ENCODE assay signal across 2 cellular contexts in the genomic region with DNA sequence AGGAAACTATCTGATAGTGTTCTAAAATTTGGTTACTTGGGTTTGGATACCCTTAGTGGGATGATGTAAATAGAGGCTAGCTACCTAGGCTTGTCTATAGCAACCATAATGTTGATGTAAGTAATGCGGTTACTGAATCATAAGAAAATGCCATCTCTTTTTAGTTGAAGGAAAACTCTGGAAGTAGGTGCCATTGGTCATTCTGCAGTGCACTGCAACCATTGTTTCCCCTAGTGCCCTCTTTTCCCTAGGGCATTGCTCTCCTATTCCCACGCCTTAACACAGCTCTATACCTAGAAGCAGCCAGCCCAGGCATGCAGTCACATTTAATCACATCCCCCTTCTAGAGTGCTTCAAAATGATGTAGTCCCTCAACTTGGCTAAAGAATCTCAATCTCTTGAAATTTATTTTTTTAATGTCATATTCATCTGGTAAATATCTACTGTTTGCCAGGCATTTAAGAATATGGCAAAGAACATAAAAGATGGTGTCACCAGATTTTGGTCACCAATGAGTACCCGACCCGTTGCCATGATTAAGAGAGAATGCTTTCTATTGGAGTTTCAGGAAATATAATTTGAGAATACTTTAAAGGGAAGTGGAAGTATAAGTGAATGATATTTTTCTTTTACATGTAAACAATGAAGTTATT.
TF ChIP-seq lines count a peak whose summit lies in the region.

No MANE protein-coding gene starts in this region.

TF ChIP-seq in WTC11, 78 proteins besides CTCF, POLR2A, EP300 and RAD21:
- TF ChIP-seq, protein P1, sequence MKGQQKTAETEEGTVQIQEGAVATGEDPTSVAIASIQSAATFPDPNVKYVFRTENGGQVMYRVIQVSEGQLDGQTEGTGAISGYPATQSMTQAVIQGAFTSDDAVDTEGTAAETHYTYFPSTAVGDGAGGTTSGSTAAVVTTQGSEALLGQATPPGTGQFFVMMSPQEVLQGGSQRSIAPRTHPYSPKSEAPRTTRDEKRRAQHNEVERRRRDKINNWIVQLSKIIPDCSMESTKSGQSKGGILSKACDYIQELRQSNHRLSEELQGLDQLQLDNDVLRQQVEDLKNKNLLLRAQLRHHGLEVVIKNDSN (CRISPR knock-in tag; IDR thresholded peaks at IDR 0.05): no peak
- TF ChIP-seq FOXP4 (CRISPR knock-in tag; IDR thresholded peaks at IDR 0.05) (no peak), MXD4 (CRISPR knock-in tag; IDR thresholded peaks at IDR 0.05; ENCODE audit: borderline replicate concordance) (no peak), ZNF423 (CRISPR knock-in tag; IDR thresholded peaks at IDR 0.05) (no peak)
- TF ChIP-seq, protein P2, sequence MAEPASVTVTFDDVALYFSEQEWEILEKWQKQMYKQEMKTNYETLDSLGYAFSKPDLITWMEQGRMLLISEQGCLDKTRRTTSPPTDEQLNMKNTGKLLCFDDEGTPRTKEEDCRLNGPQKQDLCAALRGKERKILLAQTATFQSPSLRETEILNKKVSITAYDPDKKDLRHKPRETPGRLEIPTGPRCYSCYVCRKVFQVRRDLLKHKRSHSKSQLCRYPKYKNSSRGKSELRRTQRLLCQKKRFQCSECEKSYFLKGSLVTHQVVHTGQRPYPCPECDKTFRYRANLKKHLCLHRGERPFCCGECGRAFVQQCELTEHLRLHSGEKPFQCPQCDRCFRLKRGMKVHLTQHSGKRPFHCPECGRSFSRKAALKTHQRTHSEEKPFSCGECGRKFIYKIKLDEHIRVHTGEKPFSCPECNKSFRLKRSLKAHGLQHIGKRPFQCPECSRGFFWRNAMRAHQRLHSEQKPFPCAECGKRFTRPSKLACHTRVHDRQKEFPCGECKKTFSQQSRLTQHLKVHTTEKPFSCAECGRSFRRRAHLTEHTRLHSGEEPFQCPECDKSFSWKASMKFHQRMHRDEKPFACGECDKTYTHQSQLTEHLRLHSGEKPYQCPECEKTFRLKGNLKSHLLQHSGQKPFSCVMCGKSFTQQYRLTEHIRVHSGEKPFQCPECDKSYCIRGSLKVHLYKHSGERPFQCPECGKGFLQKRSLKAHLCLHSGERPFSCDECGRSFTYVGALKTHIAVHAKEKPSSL (CRISPR knock-in tag; conservative IDR thresholded peaks at IDR 0.05): no peak

TF ChIP-seq in HepG2, 621 proteins besides CTCF, POLR2A, EP300 and RAD21 (continues in another document):
- TF ChIP-seq ZNF20 (CRISPR knock-in tag; IDR thresholded peaks at IDR 0.05): no peak
- TF ChIP-seq RBM22 (optimal IDR thresholded peaks at IDR 0.05; ENCODE audit: low read length): peak; percentile 100
- TF ChIP-seq ZNF883 (CRISPR knock-in tag; IDR thresholded peaks at IDR 0.05; ENCODE audit: not compliant biosample characterization): no peak
- no peak for TF ChIP-seq PBX3 (CRISPR knock-in tag; IDR thresholded peaks at IDR 0.05; ENCODE audit: borderline replicate concordance)
- TF ChIP-seq, protein P3, sequence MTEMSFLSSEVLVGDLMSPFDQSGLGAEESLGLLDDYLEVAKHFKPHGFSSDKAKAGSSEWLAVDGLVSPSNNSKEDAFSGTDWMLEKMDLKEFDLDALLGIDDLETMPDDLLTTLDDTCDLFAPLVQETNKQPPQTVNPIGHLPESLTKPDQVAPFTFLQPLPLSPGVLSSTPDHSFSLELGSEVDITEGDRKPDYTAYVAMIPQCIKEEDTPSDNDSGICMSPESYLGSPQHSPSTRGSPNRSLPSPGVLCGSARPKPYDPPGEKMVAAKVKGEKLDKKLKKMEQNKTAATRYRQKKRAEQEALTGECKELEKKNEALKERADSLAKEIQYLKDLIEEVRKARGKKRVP (CRISPR knock-in tag; IDR thresholded peaks at IDR 0.05): 0 out of 4 replicates have a peak, but pooled peaks of 1 of the 2 experiments have one; percentile 8
- no peak for TF ChIP-seq KMT2B (CRISPR knock-in tag; IDR thresholded peaks at IDR 0.05)
- no peak for TF ChIP-seq FOXK1 (CRISPR knock-in tag; IDR thresholded peaks at IDR 0.05; ENCODE audit: borderline replicate concordance, low read depth)
- no peak for TF ChIP-seq SOX13 (IDR thresholded peaks at IDR 0.05)
- TF ChIP-seq SOX13 (CRISPR knock-in tag; conservative IDR thresholded peaks at IDR 0.05 in 1 of 2, IDR thresholded peaks at IDR 0.05 in 1 of 2): 0 out of 4 replicates have a peak, but pooled peaks of 1 of the 2 experiments have one; percentile 19
- no peak for TF ChIP-seq TGIF2 (CRISPR knock-in tag; IDR thresholded peaks at IDR 0.05)
- TF ChIP-seq, protein P4, sequence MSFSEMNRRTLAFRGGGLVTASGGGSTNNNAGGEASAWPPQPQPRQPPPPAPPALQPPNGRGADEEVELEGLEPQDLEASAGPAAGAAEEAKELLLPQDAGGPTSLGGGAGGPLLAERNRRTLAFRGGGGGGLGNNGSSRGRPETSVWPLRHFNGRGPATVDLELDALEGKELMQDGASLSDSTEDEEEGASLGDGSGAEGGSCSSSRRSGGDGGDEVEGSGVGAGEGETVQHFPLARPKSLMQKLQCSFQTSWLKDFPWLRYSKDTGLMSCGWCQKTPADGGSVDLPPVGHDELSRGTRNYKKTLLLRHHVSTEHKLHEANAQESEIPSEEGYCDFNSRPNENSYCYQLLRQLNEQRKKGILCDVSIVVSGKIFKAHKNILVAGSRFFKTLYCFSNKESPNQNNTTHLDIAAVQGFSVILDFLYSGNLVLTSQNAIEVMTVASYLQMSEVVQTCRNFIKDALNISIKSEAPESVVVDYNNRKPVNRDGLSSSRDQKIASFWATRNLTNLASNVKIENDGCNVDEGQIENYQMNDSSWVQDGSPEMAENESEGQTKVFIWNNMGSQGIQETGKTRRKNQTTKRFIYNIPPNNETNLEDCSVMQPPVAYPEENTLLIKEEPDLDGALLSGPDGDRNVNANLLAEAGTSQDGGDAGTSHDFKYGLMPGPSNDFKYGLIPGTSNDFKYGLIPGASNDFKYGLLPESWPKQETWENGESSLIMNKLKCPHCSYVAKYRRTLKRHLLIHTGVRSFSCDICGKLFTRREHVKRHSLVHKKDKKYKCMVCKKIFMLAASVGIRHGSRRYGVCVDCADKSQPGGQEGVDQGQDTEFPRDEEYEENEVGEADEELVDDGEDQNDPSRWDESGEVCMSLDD (CRISPR knock-in tag; IDR thresholded peaks at IDR 0.05; ENCODE audit: borderline replicate concordance): no peak
- no peak for TF ChIP-seq BRD4 (CRISPR knock-in tag; IDR thresholded peaks at IDR 0.05)
- peak; percentile 57 for TF ChIP-seq POLR2AphosphoS5 (IDR thresholded peaks at IDR 0.05; ENCODE audit: low read depth, low read length)
- TF ChIP-seq AFF4 (CRISPR knock-in tag; IDR thresholded peaks at IDR 0.05): peak; percentile 62; the same call in 1 of the 2 replicates
- TF ChIP-seq, protein P5, sequence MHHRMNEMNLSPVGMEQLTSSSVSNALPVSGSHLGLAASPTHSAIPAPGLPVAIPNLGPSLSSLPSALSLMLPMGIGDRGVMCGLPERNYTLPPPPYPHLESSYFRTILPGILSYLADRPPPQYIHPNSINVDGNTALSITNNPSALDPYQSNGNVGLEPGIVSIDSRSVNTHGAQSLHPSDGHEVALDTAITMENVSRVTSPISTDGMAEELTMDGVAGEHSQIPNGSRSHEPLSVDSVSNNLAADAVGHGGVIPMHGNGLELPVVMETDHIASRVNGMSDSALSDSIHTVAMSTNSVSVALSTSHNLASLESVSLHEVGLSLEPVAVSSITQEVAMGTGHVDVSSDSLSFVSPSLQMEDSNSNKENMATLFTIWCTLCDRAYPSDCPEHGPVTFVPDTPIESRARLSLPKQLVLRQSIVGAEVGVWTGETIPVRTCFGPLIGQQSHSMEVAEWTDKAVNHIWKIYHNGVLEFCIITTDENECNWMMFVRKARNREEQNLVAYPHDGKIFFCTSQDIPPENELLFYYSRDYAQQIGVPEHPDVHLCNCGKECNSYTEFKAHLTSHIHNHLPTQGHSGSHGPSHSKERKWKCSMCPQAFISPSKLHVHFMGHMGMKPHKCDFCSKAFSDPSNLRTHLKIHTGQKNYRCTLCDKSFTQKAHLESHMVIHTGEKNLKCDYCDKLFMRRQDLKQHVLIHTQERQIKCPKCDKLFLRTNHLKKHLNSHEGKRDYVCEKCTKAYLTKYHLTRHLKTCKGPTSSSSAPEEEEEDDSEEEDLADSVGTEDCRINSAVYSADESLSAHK (CRISPR knock-in tag; IDR thresholded peaks at IDR 0.05; ENCODE audit: borderline replicate concordance): no peak
- TF ChIP-seq ZNF75D (CRISPR knock-in tag; IDR thresholded peaks at IDR 0.05; ENCODE audit: borderline replicate concordance): no peak
- no peak for TF ChIP-seq ZFP82 (CRISPR knock-in tag; IDR thresholded peaks at IDR 0.05; ENCODE audit: borderline replicate concordance)
- TF ChIP-seq RBFOX2 (IDR thresholded peaks at IDR 0.05; ENCODE audit: low read depth, low read length): peak; percentile 46; the same call in 1 of the 2 replicates
- peak; percentile 84 for TF ChIP-seq POLR2G (IDR thresholded peaks at IDR 0.05; ENCODE audit: low read depth, low read length)
- TF ChIP-seq NPAS2 (CRISPR knock-in tag; IDR thresholded peaks at IDR 0.05; ENCODE audit: borderline replicate concordance): no peak
- no peak for TF ChIP-seq ZNF768 (CRISPR knock-in tag; IDR thresholded peaks at IDR 0.05)
- no peak for TF ChIP-seq THAP9 (CRISPR knock-in tag; IDR thresholded peaks at IDR 0.05; ENCODE audit: borderline replicate concordance)
- peak; percentile 58; the same call in 1 of the 2 replicates for TF ChIP-seq HNRNPUL1 (IDR thresholded peaks at IDR 0.05; ENCODE audit: low read depth, low read length)
- TF ChIP-seq MBD4 (IDR thresholded peaks at IDR 0.05; ENCODE audit: borderline replicate concordance, low read length): peak; percentile 87; the same call in 1 of the 2 replicates
- no peak for TF ChIP-seq CAMTA2 (CRISPR knock-in tag; IDR thresholded peaks at IDR 0.05; ENCODE audit: borderline replicate concordance)
- TF ChIP-seq GATA4 (IDR thresholded peaks at IDR 0.05; ENCODE audit: borderline replicate concordance, low read depth): no peak
- no peak for TF ChIP-seq ZBTB8A (CRISPR knock-in tag; IDR thresholded peaks at IDR 0.05; ENCODE audit: borderline replicate concordance, low read depth)
- no peak for TF ChIP-seq ZMYM4 (CRISPR knock-in tag; IDR thresholded peaks at IDR 0.05)
- peak; percentile 98 for TF ChIP-seq SSRP1 (CRISPR knock-in tag; IDR thresholded peaks at IDR 0.05)
- no peak for TF ChIP-seq ZMYM3 (CRISPR knock-in tag; IDR thresholded peaks at IDR 0.05)
- TF ChIP-seq ZNF773 (CRISPR knock-in tag; IDR thresholded peaks at IDR 0.05; ENCODE audit: borderline replicate concordance): no peak
